10 cellular contexts compared by ENCODE assay signal in genomic region chr18:33040213-33040612, GRCh38.
"Had no signal": no experiment of that assay in that cellular context is flagged by ENCODE, and none has a peak within 500 bp of the region (broad histone marks: within the 10 kb centered on the region; RNA-seq: fewer than 3 reads in every experiment).

No MANE protein-coding gene starts in this region.

- H3K4me1 ChIP-seq: HAP-1 had no signal

- H3K9me3 ChIP-seq: HAP-1 had no signal

- H3K4me3 Mint-ChIP-seq: IgD-negative memory B cell had no signal

- H3K4me3 ChIP-seq: HAP-1 had no signal

- H3K27ac Mint-ChIP-seq: IgD-negative memory B cell had no signal

- H3K27me3 Mint-ChIP-seq: IgD-negative memory B cell had no signal

- H3K36me3 ChIP-seq: HAP-1 had no signal

- H3K27ac ChIP-seq: HL-60, KMS-11 had no signal

- ATAC-seq: HCT116, HepG2 had no signal

- H3K9ac ChIP-seq: KMS-11 had no signal

- H3K4me1 Mint-ChIP-seq: IgD-negative memory B cell had no signal

- DNase-seq: GOT3, H7, Karpas-422, KBM-7 had no signal
